Comparison of ENCODE assay signal across 1 cellular context in the genomic region with DNA sequence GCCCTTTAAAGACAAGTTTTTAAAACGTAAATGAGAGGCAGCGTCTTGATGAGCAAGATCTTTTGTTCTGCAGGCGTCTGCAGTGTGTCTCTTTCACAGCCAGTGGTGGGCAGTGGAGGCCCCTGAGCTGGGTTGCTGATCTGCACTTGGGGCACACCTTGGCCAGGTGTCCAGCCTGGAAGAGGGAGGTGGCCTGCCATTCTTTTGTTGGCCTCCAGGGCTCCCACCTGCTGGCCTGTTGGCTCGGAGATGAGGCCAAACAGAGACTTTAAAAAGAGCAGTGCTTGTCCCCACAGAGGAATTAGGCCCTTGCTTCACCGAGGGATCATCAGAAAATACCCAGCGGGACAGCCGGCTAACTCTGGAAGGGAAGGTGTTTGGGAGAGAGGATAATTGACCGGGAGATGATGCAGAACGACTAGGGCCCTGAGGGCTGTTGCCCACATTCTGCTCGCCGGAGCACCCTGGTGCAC.
TF ChIP-seq lines count a peak whose summit lies in the region.

No MANE protein-coding gene starts in this region.

TF ChIP-seq in K562, 482 proteins besides CTCF, POLR2A, EP300 and RAD21 (continued from another document):
- TF ChIP-seq PURB (CRISPR knock-in tag; IDR thresholded peaks at IDR 0.05; ENCODE audit: low read depth), result no peak
- TF ChIP-seq ZNF79 (CRISPR knock-in tag; IDR thresholded peaks at IDR 0.05; ENCODE audit: low read depth), result no peak; the same call in 1 of the 2 replicates
- 0 out of 2 replicates have a peak, but pooled peaks have one; percentile 17 for TF ChIP-seq NFXL1 (CRISPR knock-in tag; IDR thresholded peaks at IDR 0.05)
- TF ChIP-seq SRSF1 (IDR thresholded peaks at IDR 0.05; ENCODE audit: low read depth, low read length), result no peak
- no peak for TF ChIP-seq GABPB2 (CRISPR knock-in tag; conservative IDR thresholded peaks at IDR 0.05)
- no peak for TF ChIP-seq SRSF9 (IDR thresholded peaks at IDR 0.05; ENCODE audit: borderline replicate concordance, low read depth, low read length)
- TF ChIP-seq, protein P1, sequence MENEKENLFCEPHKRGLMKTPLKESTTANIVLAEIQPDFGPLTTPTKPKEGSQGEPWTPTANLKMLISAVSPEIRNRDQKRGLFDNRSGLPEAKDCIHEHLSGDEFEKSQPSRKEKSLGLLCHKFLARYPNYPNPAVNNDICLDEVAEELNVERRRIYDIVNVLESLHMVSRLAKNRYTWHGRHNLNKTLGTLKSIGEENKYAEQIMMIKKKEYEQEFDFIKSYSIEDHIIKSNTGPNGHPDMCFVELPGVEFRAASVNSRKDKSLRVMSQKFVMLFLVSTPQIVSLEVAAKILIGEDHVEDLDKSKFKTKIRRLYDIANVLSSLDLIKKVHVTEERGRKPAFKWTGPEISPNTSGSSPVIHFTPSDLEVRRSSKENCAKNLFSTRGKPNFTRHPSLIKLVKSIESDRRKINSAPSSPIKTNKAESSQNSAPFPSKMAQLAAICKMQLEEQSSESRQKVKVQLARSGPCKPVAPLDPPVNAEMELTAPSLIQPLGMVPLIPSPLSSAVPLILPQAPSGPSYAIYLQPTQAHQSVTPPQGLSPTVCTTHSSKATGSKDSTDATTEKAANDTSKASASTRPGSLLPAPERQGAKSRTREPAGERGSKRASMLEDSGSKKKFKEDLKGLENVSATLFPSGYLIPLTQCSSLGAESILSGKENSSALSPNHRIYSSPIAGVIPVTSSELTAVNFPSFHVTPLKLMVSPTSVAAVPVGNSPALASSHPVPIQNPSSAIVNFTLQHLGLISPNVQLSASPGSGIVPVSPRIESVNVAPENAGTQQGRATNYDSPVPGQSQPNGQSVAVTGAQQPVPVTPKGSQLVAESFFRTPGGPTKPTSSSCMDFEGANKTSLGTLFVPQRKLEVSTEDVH (IDR thresholded peaks at IDR 0.05; ENCODE audit: low read depth, partially characterized antibody), result no peak
- TF ChIP-seq ZBTB17 (CRISPR knock-in tag; IDR thresholded peaks at IDR 0.05), result no peak
- no peak for TF ChIP-seq CEBPB (tag; IDR thresholded peaks at IDR 0.05)
- no peak for TF ChIP-seq KAT8 (IDR thresholded peaks at IDR 0.05; ENCODE audit: low read depth)
- no peak for TF ChIP-seq PCBP1 (IDR thresholded peaks at IDR 0.05; ENCODE audit: low read depth, low read length, poor library complexity, severe bottlenecking)
- TF ChIP-seq HDAC3 (IDR thresholded peaks at IDR 0.05; ENCODE audit: borderline replicate concordance, partially characterized antibody), result no peak
- TF ChIP-seq TRIM24 (IDR thresholded peaks at IDR 0.05), result no peak
- TF ChIP-seq, protein P2, sequence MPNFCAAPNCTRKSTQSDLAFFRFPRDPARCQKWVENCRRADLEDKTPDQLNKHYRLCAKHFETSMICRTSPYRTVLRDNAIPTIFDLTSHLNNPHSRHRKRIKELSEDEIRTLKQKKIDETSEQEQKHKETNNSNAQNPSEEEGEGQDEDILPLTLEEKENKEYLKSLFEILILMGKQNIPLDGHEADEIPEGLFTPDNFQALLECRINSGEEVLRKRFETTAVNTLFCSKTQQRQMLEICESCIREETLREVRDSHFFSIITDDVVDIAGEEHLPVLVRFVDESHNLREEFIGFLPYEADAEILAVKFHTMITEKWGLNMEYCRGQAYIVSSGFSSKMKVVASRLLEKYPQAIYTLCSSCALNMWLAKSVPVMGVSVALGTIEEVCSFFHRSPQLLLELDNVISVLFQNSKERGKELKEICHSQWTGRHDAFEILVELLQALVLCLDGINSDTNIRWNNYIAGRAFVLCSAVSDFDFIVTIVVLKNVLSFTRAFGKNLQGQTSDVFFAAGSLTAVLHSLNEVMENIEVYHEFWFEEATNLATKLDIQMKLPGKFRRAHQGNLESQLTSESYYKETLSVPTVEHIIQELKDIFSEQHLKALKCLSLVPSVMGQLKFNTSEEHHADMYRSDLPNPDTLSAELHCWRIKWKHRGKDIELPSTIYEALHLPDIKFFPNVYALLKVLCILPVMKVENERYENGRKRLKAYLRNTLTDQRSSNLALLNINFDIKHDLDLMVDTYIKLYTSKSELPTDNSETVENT (CRISPR knock-in tag; IDR thresholded peaks at IDR 0.05), result no peak
- no peak for TF ChIP-seq CHD4 (IDR thresholded peaks at IDR 0.05; ENCODE audit: insufficient read depth, insufficient replicate concordance, low read depth, low read length, poor library complexity, severe bottlenecking)
- no peak for TF ChIP-seq KAT7 (CRISPR knock-in tag; IDR thresholded peaks at IDR 0.05; ENCODE audit: borderline replicate concordance)
- 0 out of 4 replicates have a peak, but pooled peaks of 1 of the 2 experiments have one; percentile 40 for TF ChIP-seq TEAD1 (CRISPR knock-in tag; IDR thresholded peaks at IDR 0.05)
- TF ChIP-seq ILK (tag; IDR thresholded peaks at IDR 0.05; ENCODE audit: borderline replicate concordance, low read depth), result no peak
- no peak for TF ChIP-seq ETV1 (tag; conservative IDR thresholded peaks at IDR 0.05; ENCODE audit: low read depth)
- TF ChIP-seq, protein P3, sequence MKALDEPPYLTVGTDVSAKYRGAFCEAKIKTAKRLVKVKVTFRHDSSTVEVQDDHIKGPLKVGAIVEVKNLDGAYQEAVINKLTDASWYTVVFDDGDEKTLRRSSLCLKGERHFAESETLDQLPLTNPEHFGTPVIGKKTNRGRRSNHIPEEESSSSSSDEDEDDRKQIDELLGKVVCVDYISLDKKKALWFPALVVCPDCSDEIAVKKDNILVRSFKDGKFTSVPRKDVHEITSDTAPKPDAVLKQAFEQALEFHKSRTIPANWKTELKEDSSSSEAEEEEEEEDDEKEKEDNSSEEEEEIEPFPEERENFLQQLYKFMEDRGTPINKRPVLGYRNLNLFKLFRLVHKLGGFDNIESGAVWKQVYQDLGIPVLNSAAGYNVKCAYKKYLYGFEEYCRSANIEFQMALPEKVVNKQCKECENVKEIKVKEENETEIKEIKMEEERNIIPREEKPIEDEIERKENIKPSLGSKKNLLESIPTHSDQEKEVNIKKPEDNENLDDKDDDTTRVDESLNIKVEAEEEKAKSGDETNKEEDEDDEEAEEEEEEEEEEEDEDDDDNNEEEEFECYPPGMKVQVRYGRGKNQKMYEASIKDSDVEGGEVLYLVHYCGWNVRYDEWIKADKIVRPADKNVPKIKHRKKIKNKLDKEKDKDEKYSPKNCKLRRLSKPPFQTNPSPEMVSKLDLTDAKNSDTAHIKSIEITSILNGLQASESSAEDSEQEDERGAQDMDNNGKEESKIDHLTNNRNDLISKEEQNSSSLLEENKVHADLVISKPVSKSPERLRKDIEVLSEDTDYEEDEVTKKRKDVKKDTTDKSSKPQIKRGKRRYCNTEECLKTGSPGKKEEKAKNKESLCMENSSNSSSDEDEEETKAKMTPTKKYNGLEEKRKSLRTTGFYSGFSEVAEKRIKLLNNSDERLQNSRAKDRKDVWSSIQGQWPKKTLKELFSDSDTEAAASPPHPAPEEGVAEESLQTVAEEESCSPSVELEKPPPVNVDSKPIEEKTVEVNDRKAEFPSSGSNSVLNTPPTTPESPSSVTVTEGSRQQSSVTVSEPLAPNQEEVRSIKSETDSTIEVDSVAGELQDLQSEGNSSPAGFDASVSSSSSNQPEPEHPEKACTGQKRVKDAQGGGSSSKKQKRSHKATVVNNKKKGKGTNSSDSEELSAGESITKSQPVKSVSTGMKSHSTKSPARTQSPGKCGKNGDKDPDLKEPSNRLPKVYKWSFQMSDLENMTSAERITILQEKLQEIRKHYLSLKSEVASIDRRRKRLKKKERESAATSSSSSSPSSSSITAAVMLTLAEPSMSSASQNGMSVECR (CRISPR knock-in tag; IDR thresholded peaks at IDR 0.05), result 0 out of 2 replicates have a peak, but pooled peaks have one; percentile 32
- TF ChIP-seq CREM (IDR thresholded peaks at IDR 0.05; ENCODE audit: low read depth), result no peak
- TF ChIP-seq U2AF2 (optimal IDR thresholded peaks at IDR 0.05; ENCODE audit: low read depth, low read length), result no peak
- no peak for TF ChIP-seq TAF9B (IDR thresholded peaks at IDR 0.05; ENCODE audit: partially characterized antibody)
- no peak for TF ChIP-seq CCNT2 (IDR thresholded peaks at IDR 0.05; ENCODE audit: borderline replicate concordance, extremely low read depth, insufficient read length, low read depth, low read length)
- TF ChIP-seq, protein P4, sequence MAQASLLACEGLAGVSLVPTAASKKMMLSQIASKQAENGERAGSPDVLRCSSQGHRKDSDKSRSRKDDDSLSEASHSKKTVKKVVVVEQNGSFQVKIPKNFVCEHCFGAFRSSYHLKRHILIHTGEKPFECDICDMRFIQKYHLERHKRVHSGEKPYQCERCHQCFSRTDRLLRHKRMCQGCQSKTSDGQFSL (CRISPR knock-in tag; IDR thresholded peaks at IDR 0.05), result no peak
- TF ChIP-seq, protein P4 (tag; IDR thresholded peaks at IDR 0.05), result no peak
- TF ChIP-seq, protein P5, sequence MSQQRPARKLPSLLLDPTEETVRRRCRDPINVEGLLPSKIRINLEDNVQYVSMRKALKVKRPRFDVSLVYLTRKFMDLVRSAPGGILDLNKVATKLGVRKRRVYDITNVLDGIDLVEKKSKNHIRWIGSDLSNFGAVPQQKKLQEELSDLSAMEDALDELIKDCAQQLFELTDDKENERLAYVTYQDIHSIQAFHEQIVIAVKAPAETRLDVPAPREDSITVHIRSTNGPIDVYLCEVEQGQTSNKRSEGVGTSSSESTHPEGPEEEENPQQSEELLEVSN (IDR thresholded peaks at IDR 0.05; ENCODE audit: borderline replicate concordance in 1 of 2, extremely low read depth in 1 of 2, insufficient read depth in 1 of 2, insufficient read length in 1 of 2, low read depth in 1 of 2, low read length in 1 of 2, poor library complexity in 1 of 2, severe bottlenecking in 1 of 2), result no peak
- TF ChIP-seq TCF7 (IDR thresholded peaks at IDR 0.05; ENCODE audit: borderline replicate concordance), result no peak
- TF ChIP-seq ZFP36 (IDR thresholded peaks at IDR 0.05; ENCODE audit: low read depth, low read length, partially characterized antibody), result no peak
- TF ChIP-seq TFAM (CRISPR knock-in tag; conservative IDR thresholded peaks at IDR 0.05), result no peak
- TF ChIP-seq, protein P6, sequence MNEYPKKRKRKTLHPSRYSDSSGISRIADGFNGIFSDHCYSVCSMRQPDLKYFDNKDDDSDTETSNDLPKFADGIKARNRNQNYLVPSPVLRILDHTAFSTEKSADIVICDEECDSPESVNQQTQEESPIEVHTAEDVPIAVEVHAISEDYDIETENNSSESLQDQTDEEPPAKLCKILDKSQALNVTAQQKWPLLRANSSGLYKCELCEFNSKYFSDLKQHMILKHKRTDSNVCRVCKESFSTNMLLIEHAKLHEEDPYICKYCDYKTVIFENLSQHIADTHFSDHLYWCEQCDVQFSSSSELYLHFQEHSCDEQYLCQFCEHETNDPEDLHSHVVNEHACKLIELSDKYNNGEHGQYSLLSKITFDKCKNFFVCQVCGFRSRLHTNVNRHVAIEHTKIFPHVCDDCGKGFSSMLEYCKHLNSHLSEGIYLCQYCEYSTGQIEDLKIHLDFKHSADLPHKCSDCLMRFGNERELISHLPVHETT (CRISPR knock-in tag; conservative IDR thresholded peaks at IDR 0.05 in 1 of 2, IDR thresholded peaks at IDR 0.05 in 1 of 2), result peak in 1 of 2 experiments; percentile 8; a peak in 1 of 4 replicates
- TF ChIP-seq SP1 (CRISPR knock-in tag; IDR thresholded peaks at IDR 0.05), result no peak
- TF ChIP-seq, protein P7, sequence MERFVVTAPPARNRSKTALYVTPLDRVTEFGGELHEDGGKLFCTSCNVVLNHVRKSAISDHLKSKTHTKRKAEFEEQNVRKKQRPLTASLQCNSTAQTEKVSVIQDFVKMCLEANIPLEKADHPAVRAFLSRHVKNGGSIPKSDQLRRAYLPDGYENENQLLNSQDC (CRISPR knock-in tag; IDR thresholded peaks at IDR 0.05), result no peak
- TF ChIP-seq C11orf30 (IDR thresholded peaks at IDR 0.05; ENCODE audit: low read depth), result 0 out of 2 replicates have a peak, but pooled peaks have one; percentile 1
- TF ChIP-seq, protein P8, sequence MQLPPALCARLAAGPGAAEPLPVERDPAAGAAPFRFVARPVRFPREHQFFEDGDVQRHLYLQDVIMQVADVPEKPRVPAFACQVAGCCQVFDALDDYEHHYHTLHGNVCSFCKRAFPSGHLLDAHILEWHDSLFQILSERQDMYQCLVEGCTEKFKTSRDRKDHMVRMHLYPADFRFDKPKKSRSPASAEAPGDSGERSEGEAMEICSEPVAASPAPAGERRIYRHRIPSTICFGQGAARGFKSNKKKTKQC (CRISPR knock-in tag; IDR thresholded peaks at IDR 0.05), result no peak; the same call in 1 of the 2 replicates
- no peak for TF ChIP-seq POLR3A (IDR thresholded peaks at IDR 0.05; ENCODE audit: borderline replicate concordance, extremely low read depth, insufficient read depth, insufficient read length)
- no peak for TF ChIP-seq ARID1B (IDR thresholded peaks at IDR 0.05)
